1 cellular context compared by ENCODE assay signal in the genomic region with DNA sequence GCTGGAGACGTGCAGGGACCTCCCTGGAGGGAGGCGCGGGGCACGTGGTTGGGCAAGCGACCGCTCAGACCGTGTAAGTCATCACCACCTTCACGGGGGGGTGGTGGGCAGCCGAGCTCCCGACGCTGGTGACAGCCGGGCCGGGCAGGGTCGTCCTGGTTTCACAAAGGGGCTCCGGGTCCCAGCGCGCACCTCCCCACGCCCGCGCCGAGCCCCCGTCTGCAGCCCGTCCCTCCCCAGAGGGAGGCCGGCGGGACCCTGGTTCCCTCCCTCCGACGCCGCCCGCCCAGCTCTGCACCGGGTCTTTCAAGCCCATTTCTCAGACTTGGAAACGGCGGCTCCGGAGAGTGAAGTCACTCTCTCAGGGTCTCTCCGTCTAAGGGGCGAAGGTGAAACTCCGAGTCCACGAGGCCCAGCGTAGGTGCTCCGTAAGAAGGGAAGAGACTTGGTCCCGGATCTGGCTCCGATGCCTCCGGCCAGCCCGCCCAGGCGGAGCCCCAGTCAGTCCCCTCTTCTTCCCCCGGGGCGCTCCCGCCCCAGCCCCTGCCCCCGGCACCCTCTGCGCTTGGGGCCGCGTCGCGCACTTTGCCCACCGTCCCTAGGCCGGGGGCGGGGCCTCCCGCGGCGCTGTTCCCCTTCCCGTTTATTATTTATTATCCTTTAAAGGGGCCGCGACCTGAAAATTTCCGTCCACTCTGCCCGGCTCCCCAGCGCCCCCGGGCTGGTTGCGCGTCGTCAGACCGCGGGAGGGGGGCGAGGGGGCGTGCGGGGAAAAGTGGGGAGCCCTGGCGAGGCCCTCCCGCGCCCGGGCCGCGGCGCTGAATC.
TF ChIP-seq lines count a peak whose summit lies in the region.

No MANE protein-coding gene starts in this region.

TF ChIP-seq in H1, 55 proteins besides CTCF, POLR2A, EP300 and RAD21:
- TF ChIP-seq SAP30 (IDR thresholded peaks at IDR 0.05; ENCODE audit: insufficient read depth, insufficient replicate concordance, low read length) (no peak), TBP (IDR thresholded peaks at IDR 0.05; ENCODE audit: low read depth, low read length) (no peak), CREB1 (IDR thresholded peaks at IDR 0.05) (peak; percentile 31), YY1 (IDR thresholded peaks at IDR 0.05; ENCODE audit: low read depth, low read length) (peak; percentile 39; the same call in 1 of the 2 replicates), SP2 (IDR thresholded peaks at IDR 0.05; ENCODE audit: low read length) (no peak), KDM1A (IDR thresholded peaks at IDR 0.05; ENCODE audit: borderline replicate concordance, low read length) (peak; percentile 94; the same call in 1 of the 2 replicates), NANOG (IDR thresholded peaks at IDR 0.05; ENCODE audit: insufficient read depth, low read depth, low read length, poor library complexity, severe bottlenecking) (no peak), TAF1 (IDR thresholded peaks at IDR 0.05; ENCODE audit: low read depth, low read length) (0 out of 2 replicates have a peak, but pooled peaks have one; percentile 16), KDM4A (IDR thresholded peaks at IDR 0.05; ENCODE audit: low read depth, low read length, severe bottlenecking) (peak; percentile 14), SIN3A (conservative IDR thresholded peaks at IDR 0.05 in 1 of 2, IDR thresholded peaks at IDR 0.05 in 1 of 2; ENCODE audit: low read depth in 1 of 2, low read length in 2 of 2) (0 out of 4 replicates have a peak, but pooled peaks have one; percentile 22 to 34), ASH2L (IDR thresholded peaks at IDR 0.05; ENCODE audit: low read length) (peak; percentile 63), KDM5A (IDR thresholded peaks at IDR 0.05; ENCODE audit: low read length) (no peak), SIX5 (IDR thresholded peaks at IDR 0.05; ENCODE audit: low read depth, low read length) (no peak), JUND (IDR thresholded peaks at IDR 0.05; ENCODE audit: low read length) (0 out of 2 replicates have a peak, but pooled peaks have one; percentile 11), SP1 (IDR thresholded peaks at IDR 0.05; ENCODE audit: low read depth, low read length) (peak; percentile 39; the same call in 1 of the 2 replicates), TCF12 (IDR thresholded peaks at IDR 0.05; ENCODE audit: low read depth, low read length) (no peak)
- TF ChIP-seq, protein P1, sequence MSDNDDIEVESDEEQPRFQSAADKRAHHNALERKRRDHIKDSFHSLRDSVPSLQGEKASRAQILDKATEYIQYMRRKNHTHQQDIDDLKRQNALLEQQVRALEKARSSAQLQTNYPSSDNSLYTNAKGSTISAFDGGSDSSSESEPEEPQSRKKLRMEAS (IDR thresholded peaks at IDR 0.05) = peak; percentile 74
- TF ChIP-seq, protein P2, sequence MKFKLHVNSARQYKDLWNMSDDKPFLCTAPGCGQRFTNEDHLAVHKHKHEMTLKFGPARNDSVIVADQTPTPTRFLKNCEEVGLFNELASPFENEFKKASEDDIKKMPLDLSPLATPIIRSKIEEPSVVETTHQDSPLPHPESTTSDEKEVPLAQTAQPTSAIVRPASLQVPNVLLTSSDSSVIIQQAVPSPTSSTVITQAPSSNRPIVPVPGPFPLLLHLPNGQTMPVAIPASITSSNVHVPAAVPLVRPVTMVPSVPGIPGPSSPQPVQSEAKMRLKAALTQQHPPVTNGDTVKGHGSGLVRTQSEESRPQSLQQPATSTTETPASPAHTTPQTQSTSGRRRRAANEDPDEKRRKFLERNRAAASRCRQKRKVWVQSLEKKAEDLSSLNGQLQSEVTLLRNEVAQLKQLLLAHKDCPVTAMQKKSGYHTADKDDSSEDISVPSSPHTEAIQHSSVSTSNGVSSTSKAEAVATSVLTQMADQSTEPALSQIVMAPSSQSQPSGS (IDR thresholded peaks at IDR 0.05; ENCODE audit: low read length) = peak; percentile 73
